16 cellular contexts compared by ENCODE assay signal in the genomic region with DNA sequence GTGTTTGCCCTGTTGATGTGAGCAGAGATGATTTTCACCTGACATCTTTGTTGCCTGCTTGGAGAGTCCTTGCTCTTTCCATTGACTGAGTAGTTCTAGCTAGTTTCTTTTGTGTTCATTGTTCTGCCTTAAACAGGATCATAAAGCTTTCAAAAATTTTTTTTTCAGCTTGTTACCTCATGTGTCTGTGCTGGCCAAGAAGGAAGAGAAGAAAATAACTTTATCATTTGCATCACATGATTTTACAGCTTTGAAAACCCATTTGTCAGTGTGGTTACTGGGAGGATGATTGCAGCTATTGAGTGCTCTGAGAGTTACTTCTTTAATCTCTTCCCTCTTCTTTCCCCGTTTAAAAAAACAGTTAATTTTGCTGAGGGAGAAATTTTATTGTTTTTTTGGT. TPM values are rescaled to one million over a fixed set of nuclear protein-coding genes. Genes with fewer than 3 reads are reported as not detected.
DNase-seq lines count a peak whose midpoint lies in the region; ATAC-seq and TF ChIP-seq lines count a peak whose summit lies in the region.
"Had no signal": no experiment of that assay in that cellular context is flagged by ENCODE, and none has a peak within 500 bp of the region (broad histone marks: within the 10 kb centered on the region; RNA-seq: fewer than 3 reads in every experiment).

No MANE protein-coding gene starts in this region.

- H3K36me3 Mint-ChIP-seq in T-helper 17 cell (ENCODE audit: low read depth), result peaks cover 6% of the 10 kb centered on the region
- peaks cover 5 to 10% (median 9%) of the 10 kb centered on the region in 3 donors for H3K36me3 Mint-ChIP-seq in immature natural killer cell
- peaks cover 11% of the 10 kb centered on the region for H3K36me3 Mint-ChIP-seq in Calu3 (ENCODE audit: insufficient read depth, unreplicated experiment)

- no peak overlapping the region for H3K9ac ChIP-seq in SK-N-SH

- BruUV-seq in Calu3 (replicated peaks; lab: Mats Ljungman, UMichigan), result no TSS peak

- H3K4me2 ChIP-seq in SK-N-SH, result no peak overlapping the region

- POLR2A ChIA-PET in SK-N-SH (lab: Yijun Ruan, JAX), result interaction anchor here (0.6 to 0.7 kb wide), 3 partner anchors 9 to 220 kb away, joined by 3 to 4 read pairs (median 3); no protein-coding TSS in a partner anchor

- CTCF ChIA-PET in SK-N-SH (lab: Yijun Ruan, JAX) (interaction anchor here (0.7 to 1.8 kb wide), 4 partner anchors 9 to 316 kb away, joined by 3 to 4 read pairs (median 4); no protein-coding TSS in a partner anchor), Calu3 (lab: Charles Lee) (interaction anchor here (0.6 to 1.1 kb wide), 4 partner anchors 13 to 670 kb away, joined by 3 read pairs; no protein-coding TSS in a partner anchor)

- H3K9me3 Mint-ChIP-seq in immature natural killer cell, result no peaks in the 10 kb centered on the region
- H3K9me3 Mint-ChIP-seq in Calu3 (ENCODE audit: low read depth, unreplicated experiment), result no peaks in the 10 kb centered on the region

- ATAC-seq in SK-N-SH treated with all-trans-retinoic acid at 6 μM for 48 hours (no peak), T-helper 17 cell (peak; percentile 48), HG03139 (IDR thresholded peaks at IDR 0.05; ENCODE audit: unreplicated experiment) (no peak)
- ATAC-seq: HCT116 had no signal

- no peaks in the 10 kb centered on the region for H3K9me2 ChIP-seq in SK-N-SH

- H3K36me3 ChIP-seq in SK-N-SH (replicated peaks in 1 of 2; ENCODE audit: control insufficient read depth in 1 of 2, insufficient read depth in 2 of 2, low read length in 1 of 2), result peaks cover 12 to 17% of the 10 kb centered on the region in 2 experiments
- H3K36me3 ChIP-seq in tibial artery, result peaks cover 10 to 27% (median 25%) of the 10 kb centered on the region in 3 donors
- H3K36me3 ChIP-seq: cardiac muscle cell had no signal

- H4K20me1 ChIP-seq in SK-N-SH (ENCODE audit: insufficient read depth), result peaks cover 8% of the 10 kb centered on the region; the same call in 1 of the 2 replicates

- H3K4me3 ChIP-seq in SK-N-SH (ENCODE audit: low read depth in 2 of 2, low read length in 1 of 2), result no peak overlapping the region
- no peak overlapping the region for H3K4me3 ChIP-seq in tibial artery
- H3K4me3 ChIP-seq: cardiac muscle cell had no signal

- H3K27ac Mint-ChIP-seq in T-helper 17 cell, result peak overlapping the region; percentile 51
- peak overlapping the region; percentile 32 to 87 (median 52) for H3K27ac Mint-ChIP-seq in immature natural killer cell
- no peak overlapping the region for H3K27ac Mint-ChIP-seq in Calu3 (ENCODE audit: unreplicated experiment)

- H3K27ac ChIP-seq in SK-N-SH (ENCODE audit: low read depth in 2 of 2, low read length in 1 of 2) (peak overlapping the region; percentile 9 to 30; a peak in 2 of 4 replicates), tibial artery (peak overlapping the region; percentile 36 to 40)
- H3K27ac ChIP-seq: cardiac muscle cell had no signal

- H3K4me1 Mint-ChIP-seq in T-helper 17 cell, result peaks cover 53% of the 10 kb centered on the region
- peaks cover 71 to 83% of the 10 kb centered on the region in 2 donors for H3K4me1 Mint-ChIP-seq in immature natural killer cell
- peaks cover 59% of the 10 kb centered on the region for H3K4me1 Mint-ChIP-seq in Calu3 (ENCODE audit: low read depth, unreplicated experiment)

- peaks cover 24% of the 10 kb centered on the region for H3F3A ChIP-seq in SK-N-SH (replicated peaks; ENCODE audit: insufficient read depth)

- H3K27me3 Mint-ChIP-seq in T-helper 17 cell (no peaks in the 10 kb centered on the region), immature natural killer cell (ENCODE audit: low read depth in 3 of 3) (peaks cover 0 to 2% (median 2%) of the 10 kb centered on the region in 3 donors), Calu3 (ENCODE audit: unreplicated experiment) (no peaks in the 10 kb centered on the region)

- TF ChIP-seq CTCF in SK-N-SH (IDR thresholded peaks at IDR 0.05), result no peak
- TF ChIP-seq CTCF in tibial artery (IDR thresholded peaks at IDR 0.05), result no peak
- TF ChIP-seq CTCF in Calu3 (IDR thresholded peaks at IDR 0.05; ENCODE audit: unreplicated experiment), result no peak

- H3K79me2 ChIP-seq in SK-N-SH (ENCODE audit: insufficient read depth), result peaks cover 83% of the 10 kb centered on the region

- TF ChIP-seq RAD21 in SK-N-SH (IDR thresholded peaks at IDR 0.05; ENCODE audit: low read length), result no peak

- no peak overlapping the region for H2AFZ ChIP-seq in SK-N-SH (ENCODE audit: low read depth)

- DNase-seq in SK-N-SH (no peak), T-helper 17 cell (no peak), immature natural killer cell (no peak), tibial artery (no peak), medulla oblongata (ENCODE audit: extremely low spot score) (no peak), Calu3 (no peak)
- DNase-seq: activated CD4-positive, alpha-beta T cell treated with anti-CD3 and anti-CD28 coated beads for 4 hours; activated effector memory CD4-positive, alpha-beta T cell treated with Interleukin-2 at 50 U/mL for 16 hours; foreskin melanocyte; NCI-H226; occipital lobe; SHP77 had no signal

- no peak for TF ChIP-seq EP300 in SK-N-SH (IDR thresholded peaks at IDR 0.05; ENCODE audit: borderline replicate concordance in 1 of 2, low read depth in 1 of 2, low read length in 1 of 2)

- H3K9me3 ChIP-seq in SK-N-SH (no peaks in the 10 kb centered on the region), T-helper 17 cell (ENCODE audit: control insufficient read depth, low read length, poor library complexity, severe bottlenecking) (no peaks in the 10 kb centered on the region), tibial artery (no peaks in the 10 kb centered on the region)

- WGBS in SK-N-SH (ENCODE audit: low lambda C conversion rate), result 61% methylated on average over 1 of the region's 1 CpG

- intact Hi-C loops in tibial artery (cut with DNase I; ENCODE audit: low total_unique reads) (no loop called here), Calu3 (cut with micrococcal nuclease; ENCODE audit: unreplicated experiment) (no loop called here)

- H3K27me3 ChIP-seq in SK-N-SH (ENCODE audit: insufficient read depth) (no peaks in the 10 kb centered on the region), tibial artery (no peaks in the 10 kb centered on the region)
- H3K27me3 ChIP-seq: cardiac muscle cell had no signal

- H3K4me3 Mint-ChIP-seq in T-helper 17 cell (no peak overlapping the region), immature natural killer cell (peak overlapping the region in 4 of 5 donors; percentile 7 to 67 (median 16)), Calu3 (ENCODE audit: low read depth, unreplicated experiment) (no peak overlapping the region)

- H3K4me1 ChIP-seq in SK-N-SH (ENCODE audit: control insufficient read depth in 1 of 2, insufficient read depth in 2 of 2, low read depth in 1 of 2, low read length in 1 of 2) (peaks cover 28 to 36% of the 10 kb centered on the region in 2 experiments), tibial artery (peaks cover 0 to 100% (median 76%) of the 10 kb centered on the region in 4 donors)

TF ChIP-seq in SK-N-SH treated with all-trans-retinoic acid at 6 μM for 48 hours, 23 proteins besides CTCF, POLR2A, EP300 and RAD21 (continues in another document):
- TF ChIP-seq ZNF565 (CRISPR knock-in tag; conservative IDR thresholded peaks at IDR 0.05; ENCODE audit: low read depth), result no peak
- TF ChIP-seq, protein P1, sequence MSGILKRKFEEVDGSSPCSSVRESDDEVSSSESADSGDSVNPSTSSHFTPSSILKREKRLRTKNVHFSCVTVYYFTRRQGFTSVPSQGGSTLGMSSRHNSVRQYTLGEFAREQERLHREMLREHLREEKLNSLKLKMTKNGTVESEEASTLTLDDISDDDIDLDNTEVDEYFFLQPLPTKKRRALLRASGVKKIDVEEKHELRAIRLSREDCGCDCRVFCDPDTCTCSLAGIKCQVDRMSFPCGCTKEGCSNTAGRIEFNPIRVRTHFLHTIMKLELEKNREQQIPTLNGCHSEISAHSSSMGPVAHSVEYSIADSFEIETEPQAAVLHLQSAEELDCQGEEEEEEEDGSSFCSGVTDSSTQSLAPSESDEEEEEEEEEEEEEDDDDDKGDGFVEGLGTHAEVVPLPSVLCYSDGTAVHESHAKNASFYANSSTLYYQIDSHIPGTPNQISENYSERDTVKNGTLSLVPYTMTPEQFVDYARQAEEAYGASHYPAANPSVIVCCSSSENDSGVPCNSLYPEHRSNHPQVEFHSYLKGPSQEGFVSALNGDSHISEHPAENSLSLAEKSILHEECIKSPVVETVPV (CRISPR knock-in tag; IDR thresholded peaks at IDR 0.05), result no peak
- TF ChIP-seq BACH2 (CRISPR knock-in tag; IDR thresholded peaks at IDR 0.05; ENCODE audit: borderline replicate concordance), result no peak
- no peak for TF ChIP-seq ARNTL (CRISPR knock-in tag; IDR thresholded peaks at IDR 0.05; ENCODE audit: borderline replicate concordance, low read depth)
- TF ChIP-seq GLIS3 (CRISPR knock-in tag; IDR thresholded peaks at IDR 0.05), result no peak
- TF ChIP-seq RARB (CRISPR knock-in tag; IDR thresholded peaks at IDR 0.05), result no peak
- TF ChIP-seq, protein P2, sequence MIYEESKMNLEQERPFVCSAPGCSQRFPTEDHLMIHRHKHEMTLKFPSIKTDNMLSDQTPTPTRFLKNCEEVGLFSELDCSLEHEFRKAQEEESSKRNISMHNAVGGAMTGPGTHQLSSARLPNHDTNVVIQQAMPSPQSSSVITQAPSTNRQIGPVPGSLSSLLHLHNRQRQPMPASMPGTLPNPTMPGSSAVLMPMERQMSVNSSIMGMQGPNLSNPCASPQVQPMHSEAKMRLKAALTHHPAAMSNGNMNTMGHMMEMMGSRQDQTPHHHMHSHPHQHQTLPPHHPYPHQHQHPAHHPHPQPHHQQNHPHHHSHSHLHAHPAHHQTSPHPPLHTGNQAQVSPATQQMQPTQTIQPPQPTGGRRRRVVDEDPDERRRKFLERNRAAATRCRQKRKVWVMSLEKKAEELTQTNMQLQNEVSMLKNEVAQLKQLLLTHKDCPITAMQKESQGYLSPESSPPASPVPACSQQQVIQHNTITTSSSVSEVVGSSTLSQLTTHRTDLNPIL (CRISPR knock-in tag; IDR thresholded peaks at IDR 0.05; ENCODE audit: low read depth), result no peak

RNA-seq across cellular contexts. Expression of a gene that starts 16.0 kb away (rescaled TPM):
- polyA plus RNA-seq in SK-N-SH (2012; rRNA removed) (8.1 and 8.5 TPM in 2 replicates), immature natural killer cell (10 to 100 TPM; 20.3 to 41.3 (median 36.4) TPM)
- polyA plus RNA-seq in SK-N-SH (2012; cell fraction: cytosol; rRNA removed), result 7.5 and 8.1 TPM in 2 replicates
- polyA plus RNA-seq in SK-N-SH (2012; cell fraction: nucleus; rRNA removed), result 5.9 and 8.0 TPM in 2 replicates
- total RNA-seq in T-helper 17 cell (10 to 100 TPM; 22.6 to 34.1 TPM), Calu3 (2022) (44.1 and 45.5 TPM in 2 replicates)

Comparison
In these comparisons a context has a peak if more than half of its experiments do, and no peak if none do; other contexts are left out.
1. H3K4me3 Mint-ChIP-seq: peak in immature natural killer cell (4 of 5); none in T-helper 17 cell (single experiment) and Calu3 (single experiment).